ENCODE assay signal across 1 cellular context in genomic region chr15:80404719-80405553, GRCh38.
TF ChIP-seq lines count a peak whose summit lies in the region.

No MANE protein-coding gene starts in this region.

TF ChIP-seq in HEK293, 187 proteins besides CTCF, POLR2A, EP300 and RAD21 (continued from another document):
- no peak for TF ChIP-seq ZNF280D (tag by site-specific recombination; IDR thresholded peaks at IDR 0.05)
- TF ChIP-seq ELK4 (IDR thresholded peaks at IDR 0.05; ENCODE audit: borderline replicate concordance, low read depth, low read length), result no peak
- TF ChIP-seq ZNF473 (tag by site-specific recombination; IDR thresholded peaks at IDR 0.05), result no peak
- no peak; the same call in 1 of the 2 replicates for TF ChIP-seq ZNF366 (tag by site-specific recombination; conservative IDR thresholded peaks at IDR 0.05)
- no peak for TF ChIP-seq TRIM28 (IDR thresholded peaks at IDR 0.05; ENCODE audit: borderline replicate concordance, low read length)
- peak; percentile 82 for TF ChIP-seq ZNF341 (tag by site-specific recombination; IDR thresholded peaks at IDR 0.05; ENCODE audit: low read depth)
- TF ChIP-seq ZNF626 (tag by site-specific recombination; IDR thresholded peaks at IDR 0.05), result no peak
- no peak for TF ChIP-seq YY1 (tag by site-specific recombination; IDR thresholded peaks at IDR 0.05)
- peak; percentile 79 for TF ChIP-seq ZBTB20 (tag by site-specific recombination; IDR thresholded peaks at IDR 0.05)
- peak; percentile 81 for TF ChIP-seq ZNF335 (tag by site-specific recombination; conservative IDR thresholded peaks at IDR 0.05)
- peak; percentile 35; the same call in 1 of the 2 replicates for TF ChIP-seq ZBTB48 (tag by site-specific recombination; IDR thresholded peaks at IDR 0.05)
- no peak for TF ChIP-seq ZNF24 (tag by site-specific recombination; IDR thresholded peaks at IDR 0.05)
- no peak for TF ChIP-seq ZNF843 (tag by site-specific recombination; IDR thresholded peaks at IDR 0.05)
- no peak for TF ChIP-seq ZNF10 (tag by site-specific recombination; IDR thresholded peaks at IDR 0.05)
- TF ChIP-seq ZNF600 (tag by site-specific recombination; IDR thresholded peaks at IDR 0.05), result peak; percentile 70; the same call in 1 of the 2 replicates
- peak; percentile 39; the same call in 1 of the 2 replicates for TF ChIP-seq SP7 (tag by site-specific recombination; IDR thresholded peaks at IDR 0.05)
- TF ChIP-seq ZNF555 (tag by site-specific recombination; conservative IDR thresholded peaks at IDR 0.05), result no peak
- TF ChIP-seq SP2 (tag by site-specific recombination; IDR thresholded peaks at IDR 0.05), result peak; percentile 43
- TF ChIP-seq ZNF175 (tag by site-specific recombination; IDR thresholded peaks at IDR 0.05), result no peak
- peak; percentile 40; the same call in 1 of the 2 replicates for TF ChIP-seq PATZ1 (tag by site-specific recombination; IDR thresholded peaks at IDR 0.05)
- no peak for TF ChIP-seq ZSCAN30 (tag by site-specific recombination; IDR thresholded peaks at IDR 0.05)
- no peak for TF ChIP-seq ZBTB10 (tag by site-specific recombination; IDR thresholded peaks at IDR 0.05)
- TF ChIP-seq KLF16 (tag by site-specific recombination; IDR thresholded peaks at IDR 0.05), result 0 out of 2 replicates have a peak, but pooled peaks have one; percentile 26
- no peak for TF ChIP-seq ZNF266 (tag by site-specific recombination; IDR thresholded peaks at IDR 0.05; ENCODE audit: low read depth)
- no peak for TF ChIP-seq ZNF701 (tag by site-specific recombination; IDR thresholded peaks at IDR 0.05)
- TF ChIP-seq SALL2 (tag by site-specific recombination; IDR thresholded peaks at IDR 0.05; ENCODE audit: borderline replicate concordance), result no peak
- peak; percentile 63 for TF ChIP-seq ZNF76 (tag by site-specific recombination; IDR thresholded peaks at IDR 0.05; ENCODE audit: borderline replicate concordance, low read depth)
- no peak for TF ChIP-seq ZNF488 (tag by site-specific recombination; IDR thresholded peaks at IDR 0.05)
- TF ChIP-seq ZNF670 (tag by site-specific recombination; IDR thresholded peaks at IDR 0.05; ENCODE audit: low read depth), result no peak
- no peak for TF ChIP-seq PRDM6 (tag by site-specific recombination; IDR thresholded peaks at IDR 0.05)
- TF ChIP-seq ZSCAN18 (tag by site-specific recombination; IDR thresholded peaks at IDR 0.05), result no peak
- no peak for TF ChIP-seq ZNF48 (tag by site-specific recombination; IDR thresholded peaks at IDR 0.05)
- TF ChIP-seq ZNF629 (tag by site-specific recombination; IDR thresholded peaks at IDR 0.05), result no peak
- TF ChIP-seq ZNF391 (tag by site-specific recombination; IDR thresholded peaks at IDR 0.05; ENCODE audit: borderline replicate concordance, low read depth), result no peak
- no peak for TF ChIP-seq ZNF660 (tag by site-specific recombination; IDR thresholded peaks at IDR 0.05)
- TF ChIP-seq ZNF645 (tag by site-specific recombination; IDR thresholded peaks at IDR 0.05), result no peak
- peak; percentile 96 for TF ChIP-seq SCRT2 (tag by site-specific recombination; IDR thresholded peaks at IDR 0.05)
- TF ChIP-seq ZNF223 (tag by site-specific recombination; IDR thresholded peaks at IDR 0.05), result no peak
- no peak for TF ChIP-seq ZNF302 (tag by site-specific recombination; IDR thresholded peaks at IDR 0.05; ENCODE audit: low read depth)
- no peak for TF ChIP-seq ZNF146 (tag by site-specific recombination; IDR thresholded peaks at IDR 0.05)
- TF ChIP-seq PRDM1 (tag by site-specific recombination; IDR thresholded peaks at IDR 0.05), result 0 out of 2 replicates have a peak, but pooled peaks have one; percentile 27
- TF ChIP-seq ZNF513 (tag by site-specific recombination; IDR thresholded peaks at IDR 0.05), result no peak
- peak; percentile 39 for TF ChIP-seq ZIC2 (tag by site-specific recombination; IDR thresholded peaks at IDR 0.05)
- no peak for TF ChIP-seq ZNF624 (tag by site-specific recombination; IDR thresholded peaks at IDR 0.05)
- TF ChIP-seq GLIS1 (tag by site-specific recombination; IDR thresholded peaks at IDR 0.05), result no peak
- TF ChIP-seq ZNF274 (IDR thresholded peaks at IDR 0.05; ENCODE audit: low read length), result no peak
- no peak for TF ChIP-seq ZNF274 (tag by site-specific recombination; IDR thresholded peaks at IDR 0.05; ENCODE audit: borderline replicate concordance)
- no peak for TF ChIP-seq MEIS1 (CRISPR knock-in tag; IDR thresholded peaks at IDR 0.05; ENCODE audit: borderline replicate concordance)
- TF ChIP-seq HOXC10 (CRISPR knock-in tag; IDR thresholded peaks at IDR 0.05), result no peak
- TF ChIP-seq ZNF558 (tag by site-specific recombination; IDR thresholded peaks at IDR 0.05), result no peak
- no peak for TF ChIP-seq ZNF292 (tag by site-specific recombination; IDR thresholded peaks at IDR 0.05; ENCODE audit: borderline replicate concordance, low read depth)
- no peak for TF ChIP-seq ZNF677 (tag by site-specific recombination; IDR thresholded peaks at IDR 0.05)
- TF ChIP-seq EGR2 (tag by site-specific recombination; IDR thresholded peaks at IDR 0.05; ENCODE audit: low read depth), result peak; percentile 27; the same call in 1 of the 2 replicates
- no peak for TF ChIP-seq ZNF133 (tag by site-specific recombination; IDR thresholded peaks at IDR 0.05)
